Comparison of ENCODE assay signal across 1 cellular context in genomic region chr1:207049514-207049913, GRCh38.
TF ChIP-seq lines count a peak whose summit lies in the region.

No MANE protein-coding gene starts in this region.

TF ChIP-seq in HEK293, 187 proteins besides CTCF, POLR2A, EP300 and RAD21 (continued from another document):
- TF ChIP-seq AEBP2 (tag by site-specific recombination; IDR thresholded peaks at IDR 0.05; ENCODE audit: borderline replicate concordance) (no peak), ZNF530 (tag by site-specific recombination; IDR thresholded peaks at IDR 0.05; ENCODE audit: low read depth) (no peak)
